In genomic region chr3:53554559-53555511, GRCh38 we compare ENCODE assay signal across 10 cellular contexts.
A peak's percentile ranks its signal among the peaks of the same experiment; 100 is the strongest.
DNase-seq lines count a peak whose midpoint lies in the region; ATAC-seq and TF ChIP-seq lines count a peak whose summit lies in the region.
"Had no signal": no experiment of that assay in that cellular context is flagged by ENCODE, and none has a peak within 500 bp of the region (broad histone marks: within the 10 kb centered on the region; RNA-seq: fewer than 3 reads in every experiment).

No MANE protein-coding gene starts in this region.

- intact Hi-C loops in activated CD4-positive, alpha-beta T cell treated with anti-CD3 and anti-CD28 coated beads for 36 hours (cut with DNase I, micrococcal nuclease) = loop anchor here in 1 of 2 experiments (2.0 kb wide), 1 partner anchor 336 kb away; the partner anchor contains the start of gene SELENOK

- peak; percentile 70 for DNase-seq in activated CD4-positive, alpha-beta T cell treated with anti-CD3 and anti-CD28 coated beads for 36 hours
- no peak for DNase-seq in activated CD4-positive, alpha-beta T cell treated with anti-CD3 and anti-CD28 coated beads, Interleukin-2, amount 50 U/mL, for 1 hour
- peak; percentile 25 for DNase-seq in stimulated activated CD4-positive, alpha-beta T cell treated with anti-CD3 and anti-CD28 coated beads, Interleukin-4, amount 100 ng/mL, for 24 hours
- DNase-seq in NCI-H2029 treated with DMSO at 0.1 percent for 48 hours (lab: John Stamatoyannopoulos, UW) (no peak), NCI-H1694 treated with DMSO at 0.1 percent for 48 hours (lab: John Stamatoyannopoulos, UW) (no peak), osteocyte (ENCODE audit: extremely low spot score, unreplicated experiment) (no peak)
- DNase-seq: 8988T, NCI-H1048 had no signal

- H3K9me3 Mint-ChIP-seq in activated CD4-positive, alpha-beta T cell treated with anti-CD3 and anti-CD28 coated beads for 36 hours (ENCODE audit: low read depth) = peaks cover 7% of the 10 kb centered on the region
- H3K9me3 Mint-ChIP-seq in osteocyte (ENCODE audit: unreplicated experiment) = peaks cover 13% of the 10 kb centered on the region

- peak; percentile 92 for ATAC-seq in activated CD4-positive, alpha-beta T cell treated with anti-CD3 and anti-CD28 coated beads for 36 hours
- ATAC-seq in GM21717 (IDR thresholded peaks at IDR 0.05; ENCODE audit: unreplicated experiment) (peak; percentile 80), HG03442 (IDR thresholded peaks at IDR 0.05; ENCODE audit: unreplicated experiment) (peak; percentile 80)

- H3K4me3 Mint-ChIP-seq in activated CD4-positive, alpha-beta T cell treated with anti-CD3 and anti-CD28 coated beads for 36 hours = no peak overlapping the region
- no peak overlapping the region for H3K4me3 Mint-ChIP-seq in osteocyte (ENCODE audit: unreplicated experiment)

- TF ChIP-seq CTCF in osteocyte (IDR thresholded peaks at IDR 0.05) = no peak

- POLR2A ChIA-PET in activated CD4-positive, alpha-beta T cell treated with anti-CD3 and anti-CD28 coated beads for 36 hours (lab: Charles Lee) = no interaction called here

- peaks cover 14% of the 10 kb centered on the region for H3K27me3 Mint-ChIP-seq in activated CD4-positive, alpha-beta T cell treated with anti-CD3 and anti-CD28 coated beads for 36 hours
- peaks cover 22% of the 10 kb centered on the region for H3K27me3 Mint-ChIP-seq in osteocyte (ENCODE audit: unreplicated experiment)

- H3K36me3 Mint-ChIP-seq in activated CD4-positive, alpha-beta T cell treated with anti-CD3 and anti-CD28 coated beads for 36 hours (ENCODE audit: low read depth) = no peaks in the 10 kb centered on the region
- H3K36me3 Mint-ChIP-seq in osteocyte (ENCODE audit: unreplicated experiment) = no peaks in the 10 kb centered on the region

- peaks cover 24% of the 10 kb centered on the region for H3K4me1 Mint-ChIP-seq in activated CD4-positive, alpha-beta T cell treated with anti-CD3 and anti-CD28 coated beads for 36 hours
- H3K4me1 Mint-ChIP-seq in osteocyte (ENCODE audit: unreplicated experiment) = no peaks in the 10 kb centered on the region

- peak overlapping the region; percentile 67 for H3K27ac Mint-ChIP-seq in activated CD4-positive, alpha-beta T cell treated with anti-CD3 and anti-CD28 coated beads for 36 hours
- no peak overlapping the region for H3K27ac Mint-ChIP-seq in osteocyte (ENCODE audit: unreplicated experiment)

- CTCF ChIA-PET in activated CD4-positive, alpha-beta T cell treated with anti-CD3 and anti-CD28 coated beads for 36 hours (lab: Charles Lee) = interaction anchor here (1.0 kb wide), 1 partner anchor 44 kb away, joined by 3 read pairs; no protein-coding TSS in a partner anchor

Comparison
In these comparisons a context has a peak if more than half of its experiments do, and no peak if none do; other contexts are left out.
1. DNase-seq: peak in activated CD4-positive, alpha-beta T cell treated with anti-CD3 and anti-CD28 coated beads for 36 hours (single experiment) and stimulated activated CD4-positive, alpha-beta T cell treated with anti-CD3 and anti-CD28 coated beads, Interleukin-4, amount 100 ng/mL, for 24 hours (single experiment); none in activated CD4-positive, alpha-beta T cell treated with anti-CD3 and anti-CD28 coated beads, Interleukin-2, amount 50 U/mL, for 1 hour (single experiment), NCI-H2029 treated with DMSO at 0.1 percent for 48 hours (single experiment), NCI-H1694 treated with DMSO at 0.1 percent for 48 hours (single experiment) and osteocyte (single experiment).
2. Peak in every context shown above with its lines, with median percentiles within 50 percentile points of each other: ATAC-seq.